23 cellular contexts compared by ENCODE assay signal in genomic region chr12:117599849-117600248, GRCh38.
"Had no signal": no experiment of that assay in that cellular context is flagged by ENCODE, and none has a peak within 500 bp of the region (broad histone marks: within the 10 kb centered on the region; RNA-seq: fewer than 3 reads in every experiment).

No MANE protein-coding gene starts in this region.

- H3K4me1 Mint-ChIP-seq: activated CD4-positive, alpha-beta T cell treated with anti-CD3 and anti-CD28 coated beads, Interleukin-2, amount 10 ng/mL, durations not matched to agents 7 days and 5 days; central memory CD8-positive, alpha-beta T cell; naive B cell; T-helper 17 cell had no signal

- H3K4me1 ChIP-seq: esophagus squamous epithelium, psoas muscle, right atrium auricular region had no signal

- H3K27ac ChIP-seq: esophagus squamous epithelium, ovary, psoas muscle, right atrium auricular region, tibial nerve had no signal

- H3K4me3 ChIP-seq: esophagus squamous epithelium, ovary, psoas muscle, right atrium auricular region, tibial nerve had no signal

- H3K27me3 ChIP-seq: ovary, right atrium auricular region, tibial nerve had no signal

- H3K36me3 ChIP-seq: esophagus squamous epithelium, ovary, right atrium auricular region, tibial nerve had no signal

- ATAC-seq: activated CD8-positive, alpha-beta T cell treated with anti-CD3 and anti-CD28 coated beads for 36 hours; activated naive CD4-positive, alpha-beta T cell treated with anti-CD3 and anti-CD28 coated beads, Interleukin-2, amount 50 U/mL, for 72 hours; left cardiac atrium; left ventricle myocardium superior; psoas muscle; T-helper 17 cell; WTC11 had no signal

- DNase-seq: activated CD4-positive, alpha-beta T cell treated with anti-CD3 and anti-CD28 coated beads for 1 hour; activated CD4-positive, alpha-beta T cell treated with anti-CD3 and anti-CD28 coated beads, Interleukin-2, amount 10 ng/mL, durations not matched to agents 7 days and 5 days; activated CD8-positive, alpha-beta T cell treated with anti-CD3 and anti-CD28 coated beads for 36 hours; activated naive CD4-positive, alpha-beta T cell; activated T-cell treated with anti-CD3 and anti-CD28 coated beads, Interleukin-2, amount 50 U/mL, for 48 hours; esophagus squamous epithelium; foreskin melanocyte; left cardiac atrium; left ventricle myocardium superior; naive B cell; nephron progenitor cell; ovary; psoas muscle; stimulated activated naive CD4-positive, alpha-beta T cell treated with Interleukin-2 at 50 U/mL for 16 hours; SW 1271; T-helper 17 cell had no signal

- H3K4me3 Mint-ChIP-seq: activated CD4-positive, alpha-beta T cell treated with anti-CD3 and anti-CD28 coated beads, Interleukin-2, amount 10 ng/mL, durations not matched to agents 7 days and 5 days; activated CD8-positive, alpha-beta T cell treated with anti-CD3 and anti-CD28 coated beads for 36 hours; central memory CD8-positive, alpha-beta T cell; dendritic cell treated with granulocyte-macrophage colony-stimulating factor and Interleukin-4, amounts not matched to agents 40 ng/mL and 50 ng/mL, for 4 days; naive B cell; nephron progenitor cell; T-helper 17 cell; WTC11 had no signal

- H3K36me3 Mint-ChIP-seq: activated naive CD4-positive, alpha-beta T cell treated with anti-CD3 and anti-CD28 coated beads, Interleukin-2, amount 50 U/mL, for 72 hours; naive B cell; WTC11 had no signal

- FAIRE-seq: bronchial epithelial cell had no signal

- H3K9me3 Mint-ChIP-seq: activated CD4-positive, alpha-beta T cell treated with anti-CD3 and anti-CD28 coated beads, Interleukin-2, amount 10 ng/mL, durations not matched to agents 7 days and 5 days; activated CD8-positive, alpha-beta T cell treated with anti-CD3 and anti-CD28 coated beads for 36 hours; central memory CD8-positive, alpha-beta T cell; dendritic cell treated with granulocyte-macrophage colony-stimulating factor and Interleukin-4, amounts not matched to agents 40 ng/mL and 50 ng/mL, for 4 days; WTC11 had no signal

- H3K27ac Mint-ChIP-seq: activated CD4-positive, alpha-beta T cell treated with anti-CD3 and anti-CD28 coated beads, Interleukin-2, amount 10 ng/mL, durations not matched to agents 7 days and 5 days; activated CD8-positive, alpha-beta T cell treated with anti-CD3 and anti-CD28 coated beads for 36 hours; activated naive CD4-positive, alpha-beta T cell treated with anti-CD3 and anti-CD28 coated beads, Interleukin-2, amount 50 U/mL, for 72 hours; dendritic cell treated with granulocyte-macrophage colony-stimulating factor and Interleukin-4, amounts not matched to agents 40 ng/mL and 50 ng/mL, for 4 days; nephron progenitor cell; T-helper 17 cell; WTC11 had no signal

- H3K27me3 Mint-ChIP-seq: activated CD4-positive, alpha-beta T cell treated with anti-CD3 and anti-CD28 coated beads, Interleukin-2, amount 10 ng/mL, durations not matched to agents 7 days and 5 days; activated CD8-positive, alpha-beta T cell treated with anti-CD3 and anti-CD28 coated beads for 36 hours; central memory CD8-positive, alpha-beta T cell; dendritic cell treated with granulocyte-macrophage colony-stimulating factor and Interleukin-4, amounts not matched to agents 40 ng/mL and 50 ng/mL, for 4 days; T-helper 17 cell had no signal

- H3K9me3 ChIP-seq: esophagus squamous epithelium, ovary, psoas muscle, right atrium auricular region, tibial nerve had no signal
